Comparison of ENCODE assay signal across 23 cellular contexts in the genomic region with DNA sequence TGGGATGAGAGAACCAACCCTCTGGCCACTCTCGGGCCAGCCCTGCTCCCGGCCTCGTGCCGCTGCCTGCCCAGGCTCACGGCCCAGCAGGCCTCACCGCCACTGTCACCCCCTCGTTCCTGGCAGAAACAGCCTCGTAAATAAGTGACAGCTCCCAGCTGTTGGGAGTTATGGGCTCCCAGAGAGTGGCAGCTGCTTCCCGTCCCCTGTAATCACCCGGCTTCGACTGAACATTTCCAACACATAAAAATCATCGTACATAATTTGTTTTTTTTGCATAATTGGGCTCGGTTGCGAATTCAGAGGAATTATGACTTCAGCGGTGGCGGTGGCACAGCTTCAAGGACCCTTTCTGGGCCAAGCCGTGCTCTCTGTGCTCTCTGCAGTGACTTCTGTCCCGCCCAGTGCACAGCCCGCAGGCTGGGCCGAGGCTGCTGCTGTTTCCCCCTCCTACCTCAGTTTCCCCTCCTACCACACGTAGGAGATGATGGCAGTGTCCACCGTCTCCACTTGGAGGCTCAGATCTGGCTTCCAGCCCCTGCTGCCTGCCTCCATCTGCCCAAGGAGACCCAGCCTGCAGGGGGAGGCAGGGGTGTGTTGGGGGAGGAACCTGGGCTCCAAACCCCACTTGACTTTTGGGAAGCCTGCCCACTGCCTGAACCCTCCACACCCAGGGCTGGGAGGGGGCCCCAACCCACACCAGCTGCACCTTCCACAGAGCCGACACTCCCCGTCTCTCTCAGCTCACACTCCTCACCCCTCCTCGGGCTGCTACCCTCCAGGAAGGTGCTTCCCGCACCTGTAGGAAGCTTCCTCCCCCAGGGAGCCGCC.
DNase-seq lines count a peak whose midpoint lies in the region; ATAC-seq, FAIRE-seq and TF ChIP-seq lines count a peak whose summit lies in the region.
"Had no signal": no experiment of that assay in that cellular context is flagged by ENCODE, and none has a peak within 500 bp of the region (broad histone marks: within the 10 kb centered on the region; RNA-seq: fewer than 3 reads in every experiment).

No MANE protein-coding gene starts in this region.

- H3K9me3 ChIP-seq in BLaER1 (no peaks in the 10 kb centered on the region), H1 (ENCODE audit: insufficient read depth in 2 of 2, low read depth in 1 of 2, low read length in 1 of 2) (no peaks in the 10 kb centered on the region), neuronal stem cell (replicated peaks in 1 of 2; ENCODE audit: control insufficient read depth in 2 of 2, insufficient read depth in 1 of 2, low read depth in 1 of 2, low read length in 2 of 2) (peaks cover 0 to 2% of the 10 kb centered on the region in 2 donors), left lung (no peaks in the 10 kb centered on the region)
- H3K9me3 ChIP-seq: esophagus muscularis mucosa had no signal

- 83% methylated on average over 15 of the region's 27 CpGs; no CpG with 5 or more reads in 1 of the 2 experiments for WGBS in H1 (ENCODE audit: extremely low coverage in 1 of 2, insufficient coverage in 1 of 2, insufficient read length in 1 of 2, insufficient replicate concordance in 2 of 2, low coverage in 1 of 2, low lambda C conversion rate in 2 of 2, missing lambda C conversion rate in 1 of 2), 2 experiments
- no CpG with 5 or more reads among the region's 27 CpGs for whole genome bisulfite sequencing in neuronal stem cell (ENCODE audit: extremely low coverage in 2 of 2, insufficient read length in 2 of 2, insufficient replicate concordance in 1 of 2), 2 donors

- H2AK5ac ChIP-seq in H1 (ENCODE audit: low read depth, low read length) (no peak overlapping the region), neuronal stem cell (ENCODE audit: low read depth, low read length) (peak overlapping the region; percentile 92)

- no peaks in the 10 kb centered on the region for H3K36me3 Mint-ChIP-seq in endothelial cell (ENCODE audit: low read depth, unreplicated experiment)
- H3K36me3 Mint-ChIP-seq: naive thymus-derived CD8-positive, alpha-beta T cell; stimulated activated naive B cell treated with anti-CD40 and anti-IgM and Interleukin-4, amounts not matched to agents 10 μg/mL and 1 μg/mL and 100 μg/mL, for 72 hours; WTC11 had no signal

- H3K4me1 ChIP-seq in BLaER1 (peaks cover 65% of the 10 kb centered on the region), H1 (replicated peaks in 1 of 4; ENCODE audit: control insufficient read depth in 3 of 4, insufficient read depth in 4 of 4, low read length in 3 of 4) (no peaks in the 10 kb centered on the region), neuronal stem cell (ENCODE audit: control insufficient read depth in 2 of 2, insufficient read depth in 1 of 2, low read depth in 1 of 2, low read length in 2 of 2) (peaks cover 14 to 15% of the 10 kb centered on the region in 2 donors), left lung (no peaks in the 10 kb centered on the region)

- H3K27ac ChIP-seq in BLaER1 (peak overlapping the region; percentile 57), H1 (ENCODE audit: low read depth, low read length) (no peak overlapping the region), neuronal stem cell (replicated peaks; ENCODE audit: low read length) (no peak overlapping the region), left lung (no peak overlapping the region)
- H3K27ac ChIP-seq: esophagus muscularis mucosa, skin epidermis had no signal

- H3K9ac ChIP-seq in BLaER1: 0 out of 2 replicates have a peak overlapping the region, but pooled peaks have one; percentile 35
- H3K9ac ChIP-seq in H1 (replicated peaks in 1 of 4; ENCODE audit: extremely low read depth in 1 of 4, low read depth in 3 of 4, low read length in 3 of 4): no peak overlapping the region
- H3K9ac ChIP-seq in neuronal stem cell (ENCODE audit: low read depth, low read length, poor library complexity): peak overlapping the region; percentile 25

- no peaks in the 10 kb centered on the region for H3K36me3 ChIP-seq in BLaER1
- H3K36me3 ChIP-seq in H1 (ENCODE audit: control insufficient read depth in 2 of 4, insufficient read depth in 4 of 4, low read length in 3 of 4): no peaks in the 10 kb centered on the region
- H3K36me3 ChIP-seq in neuronal stem cell (replicated peaks in 1 of 2; ENCODE audit: control insufficient read depth in 2 of 2, insufficient read depth in 2 of 2, low read length in 2 of 2): no peaks in the 10 kb centered on the region
- no peaks in the 10 kb centered on the region for H3K36me3 ChIP-seq in left lung

- no peak for ATAC-seq in HG03342 (IDR thresholded peaks at IDR 0.05; ENCODE audit: unreplicated experiment)
- no peak for ATAC-seq in left lung
- ATAC-seq: naive thymus-derived CD8-positive, alpha-beta T cell; PC-3; stimulated activated naive B cell treated with anti-CD40 and anti-IgM and Interleukin-4, amounts not matched to agents 10 μg/mL and 1 μg/mL and 100 μg/mL, for 72 hours had no signal

- FAIRE-seq in H1 (lab: Jason Lieb, UNC): no peak
- FAIRE-seq: urothelium cell line had no signal

- H3K4me2 ChIP-seq in BLaER1 (peak overlapping the region; percentile 71), H1 (ENCODE audit: insufficient read depth in 1 of 2, low read depth in 2 of 2, low read length in 2 of 2) (no peak overlapping the region), neuronal stem cell (ENCODE audit: insufficient read depth, low read length, poor library complexity, severe bottlenecking) (no peak overlapping the region)
- H3K4me2 ChIP-seq: GM23338 had no signal

- no peak overlapping the region for H2BK120ac ChIP-seq in H1 (replicated peaks; ENCODE audit: low read depth, low read length)
- H2BK120ac ChIP-seq in neuronal stem cell (ENCODE audit: low read depth, low read length): no peak overlapping the region

- no peak overlapping the region for H3K14ac ChIP-seq in H1 (ENCODE audit: insufficient read length)
- no peak overlapping the region for H3K14ac ChIP-seq in neuronal stem cell (ENCODE audit: low read length)

- H3K27me3 Mint-ChIP-seq in endothelial cell (ENCODE audit: unreplicated experiment): no peaks in the 10 kb centered on the region

- TF ChIP-seq CTCF in H1 (IDR thresholded peaks at IDR 0.05; ENCODE audit: control extremely low read depth in 1 of 3, insufficient read depth in 1 of 3, low read depth in 1 of 3, low read length in 3 of 3): no peak
- no peak for TF ChIP-seq CTCF in endothelial cell (IDR thresholded peaks at IDR 0.05; ENCODE audit: unreplicated experiment)
- TF ChIP-seq CTCF in left lung (IDR thresholded peaks at IDR 0.05): no peak

- TF ChIP-seq EP300 in H1 (IDR thresholded peaks at IDR 0.05; ENCODE audit: borderline replicate concordance in 1 of 2, low read depth in 2 of 2, low read length in 2 of 2): no peak

- H4K5ac ChIP-seq in H1 (ENCODE audit: insufficient read length, low read depth, low read length): no peak overlapping the region

- CTCF ChIA-PET in H1 (lab: Charles Lee; ENCODE audit: partially characterized antibody): interaction anchor here (0.8 to 2.0 kb wide), 9 partner anchors 8 to 91 kb away, joined by 3 to 5 read pairs (median 3); no protein-coding TSS in a partner anchor

- no peak overlapping the region for H2BK20ac ChIP-seq in H1 (ENCODE audit: low read length)

- peak; percentile 78 for DNase-seq in NCI-H1694 treated with DMSO at 0.1 percent for 48 hours (lab: John Stamatoyannopoulos, UW)
- no peak for DNase-seq in H1 (ENCODE audit: low read depth in 1 of 2, low spot score in 2 of 2)
- no peak for DNase-seq in neuronal stem cell (ENCODE audit: low spot score)
- DNase-seq in endothelial cell (ENCODE audit: low spot score): no peak
- no peak for DNase-seq in left lung
- no peak for DNase-seq in effector CD4-positive, alpha-beta T cell
- DNase-seq: activated effector memory CD4-positive, alpha-beta T cell treated with Interleukin-2 at 50 U/mL for 16 hours; AML-193; cortex of kidney; hippocampal formation; MV-4-11; naive thymus-derived CD8-positive, alpha-beta T cell; NCI-H226; PC-3; stimulated activated naive B cell treated with anti-CD40 and anti-IgM and Interleukin-4, amounts not matched to agents 10 μg/mL and 1 μg/mL and 100 μg/mL, for 72 hours; T-helper 1 cell had no signal

- H3K4me3 Mint-ChIP-seq in endothelial cell (ENCODE audit: unreplicated experiment): no peak overlapping the region
- H3K4me3 Mint-ChIP-seq: GM23338; naive thymus-derived CD8-positive, alpha-beta T cell; stimulated activated naive B cell treated with anti-CD40 and anti-IgM and Interleukin-4, amounts not matched to agents 10 μg/mL and 1 μg/mL and 100 μg/mL, for 72 hours; WTC11 had no signal

- H3K18ac ChIP-seq in H1 (ENCODE audit: extremely low read depth, low read length) (no peak overlapping the region; the same call in 1 of the 2 replicates), neuronal stem cell (ENCODE audit: low read length) (peak overlapping the region; percentile 90)

- H3K4me1 Mint-ChIP-seq in endothelial cell (ENCODE audit: unreplicated experiment): no peaks in the 10 kb centered on the region
- H3K4me1 Mint-ChIP-seq: GM23338; naive thymus-derived CD8-positive, alpha-beta T cell; stimulated activated naive B cell treated with anti-CD40 and anti-IgM and Interleukin-4, amounts not matched to agents 10 μg/mL and 1 μg/mL and 100 μg/mL, for 72 hours; WTC11 had no signal

- H3K4me3 ChIP-seq in BLaER1 (no peak overlapping the region), H1 (ENCODE audit: extremely low read depth in 1 of 4, insufficient read depth in 2 of 4, low read depth in 3 of 4, low read length in 4 of 4) (no peak overlapping the region), neuronal stem cell (ENCODE audit: low read length in 2 of 2) (no peak overlapping the region), left lung (no peak overlapping the region)
- H3K4me3 ChIP-seq: esophagus muscularis mucosa, GM23338, skin epidermis had no signal

- H3K27me3 ChIP-seq in BLaER1: no peaks in the 10 kb centered on the region
- H3K27me3 ChIP-seq in H1 (replicated peaks in 1 of 4; ENCODE audit: control insufficient read depth in 3 of 4, extremely low read depth in 1 of 4, insufficient read depth in 3 of 4, low read length in 3 of 4): no peaks in the 10 kb centered on the region; a peak in 1 of 7 replicates
- H3K27me3 ChIP-seq in neuronal stem cell (ENCODE audit: control insufficient read depth in 3 of 3, insufficient read depth in 3 of 3, low read depth in 1 of 3, low read length in 3 of 3): peaks cover 0 to 7% (median 0%) of the 10 kb centered on the region in 3 experiments
- H3K27me3 ChIP-seq in left lung: peaks cover 0 to 8% of the 10 kb centered on the region in 2 donors

- POLR2A ChIA-PET in H1 (lab: Charles Lee; ENCODE audit: partially characterized antibody): interaction anchor here (1.2 kb wide), 1 partner anchor 8 kb away, joined by 3 read pairs; no protein-coding TSS in a partner anchor

- H4K20me1 ChIP-seq in BLaER1: peaks cover 79% of the 10 kb centered on the region
- peaks cover 0 to 1% of the 10 kb centered on the region in 2 experiments for H4K20me1 ChIP-seq in H1 (replicated peaks in 1 of 2; ENCODE audit: control insufficient read depth in 1 of 2, insufficient read depth in 2 of 2, low read length in 2 of 2)

- H4K91ac ChIP-seq in H1 (replicated peaks; ENCODE audit: insufficient read length, low read length) (no peak overlapping the region), neuronal stem cell (ENCODE audit: low read depth, low read length, poor library complexity) (no peak overlapping the region)

- TF ChIP-seq RAD21 in H1 (IDR thresholded peaks at IDR 0.05 in 1 of 2, conservative IDR thresholded peaks at IDR 0.05 in 1 of 2; ENCODE audit: low read depth in 2 of 2, low read length in 2 of 2): no peak

- H3K4ac ChIP-seq in H1 (replicated peaks; ENCODE audit: insufficient read length, low read depth, low read length) (no peak overlapping the region), neuronal stem cell (ENCODE audit: low read length) (peak overlapping the region; percentile 85)

- H3K79me1 ChIP-seq in H1 (ENCODE audit: low read depth, low read length) (no peaks in the 10 kb centered on the region), neuronal stem cell (ENCODE audit: low read depth, low read length) (no peaks in the 10 kb centered on the region)

- H2AFZ ChIP-seq in H1 (ENCODE audit: low read length) (no peak overlapping the region), neuronal stem cell (ENCODE audit: low read length) (no peak overlapping the region)
- H2AFZ ChIP-seq: GM23338 had no signal

- H2BK12ac ChIP-seq in H1 (ENCODE audit: low read depth, low read length): no peak overlapping the region
- peak overlapping the region; percentile 88 for H2BK12ac ChIP-seq in neuronal stem cell (ENCODE audit: low read length)

- H2BK15ac ChIP-seq in H1 (ENCODE audit: low read length) (no peak overlapping the region), neuronal stem cell (ENCODE audit: low read length) (peak overlapping the region; percentile 34)

- TF ChIP-seq POLR2A in H1 (IDR thresholded peaks at IDR 0.05; ENCODE audit: control extremely low read depth in 1 of 2, low read depth in 2 of 2, low read length in 2 of 2): no peak

- intact Hi-C loops in left lung (cut with DNase I): no loop called here

- H3K23me2 ChIP-seq in H1 (ENCODE audit: low read depth, low read length): no peaks in the 10 kb centered on the region

- H2BK5ac ChIP-seq in H1 (ENCODE audit: low read depth, low read length) (no peak overlapping the region), neuronal stem cell (ENCODE audit: low read length) (peak overlapping the region; percentile 48)

- no peaks in the 10 kb centered on the region for H3K79me2 ChIP-seq in H1 (ENCODE audit: control insufficient read depth in 1 of 2, insufficient read depth in 2 of 2, low read length in 2 of 2)

- H4K8ac ChIP-seq in H1 (ENCODE audit: extremely low read depth, insufficient read depth, low read length) (peak overlapping the region; percentile 79; the same call in 1 of the 2 replicates), neuronal stem cell (ENCODE audit: low read depth, low read length) (no peak overlapping the region)

- H3K9me3 Mint-ChIP-seq in endothelial cell (ENCODE audit: unreplicated experiment): no peaks in the 10 kb centered on the region
- H3K9me3 Mint-ChIP-seq: GM23338; naive thymus-derived CD8-positive, alpha-beta T cell; stimulated activated naive B cell treated with anti-CD40 and anti-IgM and Interleukin-4, amounts not matched to agents 10 μg/mL and 1 μg/mL and 100 μg/mL, for 72 hours; WTC11 had no signal

- no peak overlapping the region for H3K27ac Mint-ChIP-seq in endothelial cell (ENCODE audit: unreplicated experiment)
- H3K27ac Mint-ChIP-seq: GM23338; naive thymus-derived CD8-positive, alpha-beta T cell; stimulated activated naive B cell treated with anti-CD40 and anti-IgM and Interleukin-4, amounts not matched to agents 10 μg/mL and 1 μg/mL and 100 μg/mL, for 72 hours; WTC11 had no signal

- H3K56ac ChIP-seq in H1 (replicated peaks; ENCODE audit: insufficient read length, low read depth, low read length): no peak overlapping the region

- H3K23ac ChIP-seq in H1 (ENCODE audit: insufficient read length) (no peak overlapping the region), neuronal stem cell (ENCODE audit: low read depth, low read length, poor library complexity) (peak overlapping the region; percentile 2)

Comparison
In these comparisons a context has a peak if more than half of its experiments do, and no peak if none do; other contexts are left out.
1. H3K9ac ChIP-seq: peak in BLaER1 (single experiment) and neuronal stem cell (single experiment); none in H1 (0 of 4).